Comparison of ENCODE assay signal across 1 cellular context in the genomic region with DNA sequence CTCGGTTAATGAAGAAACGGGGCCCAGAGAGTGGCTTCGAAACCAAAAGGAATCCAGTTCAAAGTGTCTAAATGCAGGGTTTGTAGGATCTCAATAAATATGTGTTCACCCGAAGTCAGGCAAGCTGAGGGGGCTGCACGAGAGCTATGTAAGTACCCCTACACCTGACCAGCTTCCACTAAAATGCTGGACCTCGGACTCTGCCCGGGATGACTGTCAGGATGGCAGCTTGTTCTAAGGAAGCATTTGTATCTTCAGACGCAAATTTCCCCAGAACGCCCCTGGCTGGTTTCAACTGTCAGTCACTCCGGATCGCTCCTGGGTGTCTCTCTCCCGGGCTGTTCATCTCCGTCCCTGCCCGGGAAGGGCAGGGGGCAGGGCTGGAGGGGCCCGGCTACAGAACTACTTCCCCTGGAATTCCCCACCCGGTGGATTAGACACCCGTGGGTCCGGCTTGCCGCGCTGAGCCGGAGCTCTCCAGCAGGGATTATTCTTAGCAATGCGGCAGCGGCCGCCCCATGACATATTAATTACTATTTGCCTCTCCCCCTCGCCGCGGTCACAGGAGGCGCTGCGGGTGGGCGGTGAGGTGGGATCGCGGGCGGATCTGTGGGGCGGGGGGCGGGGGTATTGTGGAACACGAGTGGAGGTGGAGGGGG.
TF ChIP-seq lines count a peak whose summit lies in the region.

No MANE protein-coding gene starts in this region.

TF ChIP-seq in HCT116, 20 proteins besides CTCF, POLR2A, EP300 and RAD21 (continued from another document):
- TF ChIP-seq SRF (IDR thresholded peaks at IDR 0.05; ENCODE audit: low read depth) (no peak), ELF1 (IDR thresholded peaks at IDR 0.05; ENCODE audit: borderline replicate concordance, low read depth) (no peak), CEBPB (IDR thresholded peaks at IDR 0.05; ENCODE audit: low read depth) (no peak)
